9 cellular contexts compared by ENCODE assay signal in genomic region chr15:90035835-90036220, GRCh38. TPM values are rescaled to one million over a fixed set of nuclear protein-coding genes. Genes with fewer than 3 reads are reported as not detected.
DNase-seq lines count a peak whose midpoint lies in the region; ATAC-seq, FAIRE-seq and TF ChIP-seq lines count a peak whose summit lies in the region.
"Had no signal": no experiment of that assay in that cellular context is flagged by ENCODE, and none has a peak within 500 bp of the region (broad histone marks: within the 10 kb centered on the region; RNA-seq: fewer than 3 reads in every experiment).

No MANE protein-coding gene starts in this region.

- H3K27ac Mint-ChIP-seq in brain: peak overlapping the region in 4 of 5 experiments; percentile 24 to 86 (median 66)

- peak overlapping the region in 1 of 5 experiments; percentile 12 for H3K4me3 Mint-ChIP-seq in brain

- no peaks in the 10 kb centered on the region for H3K9me3 Mint-ChIP-seq in brain

- peak overlapping the region; percentile 48 for H3K9ac ChIP-seq in mucosa of stomach (ENCODE audit: low read length)

- no peak for FAIRE-seq in GM12892 (lab: Jason Lieb, UNC)

- intact Hi-C loops in Right ventricle myocardium inferior (cut with DNase I) (no loop called here), cardiac septum (cut with DNase I) (loop anchor here (2.0 kb wide), 1 partner anchor 29 kb away; no protein-coding TSS in a partner anchor)

- no peak for TF ChIP-seq CTCF in brain (conservative IDR thresholded peaks at IDR 0.05)

- DNase-seq in Right ventricle myocardium inferior (ENCODE audit: missing footprints) (peak; percentile 85), cardiac septum (ENCODE audit: low spot score) (no peak), SK-N-DZ (ENCODE audit: low spot score) (no peak), GM12892 (ENCODE audit: insufficient read length) (no peak), NCI-H2227 treated with DMSO at 0.1 percent for 48 hours (lab: John Stamatoyannopoulos, UW) (no peak)

- peaks cover 80% of the 10 kb centered on the region for H3K4me1 Mint-ChIP-seq in brain

- no peaks in the 10 kb centered on the region for H3K9me3 ChIP-seq in mucosa of stomach (ENCODE audit: control insufficient read depth, low read length)
- H3K9me3 ChIP-seq: SJSA1 had no signal

- H3K36me3 Mint-ChIP-seq in brain: no peaks in the 10 kb centered on the region

- H3K27me3 ChIP-seq in mucosa of stomach (ENCODE audit: control insufficient read depth, insufficient read depth, low read length): no peaks in the 10 kb centered on the region
- H3K27me3 ChIP-seq: SJSA1 had no signal

- no peaks in the 10 kb centered on the region for H3K27me3 Mint-ChIP-seq in brain

- no peaks in the 10 kb centered on the region for H3K36me3 ChIP-seq in mucosa of stomach (ENCODE audit: control insufficient read depth, insufficient read depth, low read length)
- H3K36me3 ChIP-seq: SJSA1 had no signal

- TF ChIP-seq POLR2A in GM12892 (IDR thresholded peaks at IDR 0.05; ENCODE audit: low read depth, low read length): no peak

- H3K4me1 ChIP-seq in mucosa of stomach (ENCODE audit: control insufficient read depth, insufficient read depth, low read length): peaks cover 87% of the 10 kb centered on the region
- H3K4me1 ChIP-seq: SJSA1 had no signal

- ATAC-seq in Right ventricle myocardium inferior: no peak
- no peak for ATAC-seq in GM18858 (IDR thresholded peaks at IDR 0.05; ENCODE audit: unreplicated experiment)

- H3K4me3 ChIP-seq in mucosa of stomach (ENCODE audit: low read length): no peak overlapping the region
- H3K4me3 ChIP-seq: SJSA1 had no signal

RNA-seq across cellular contexts. Expression of gene ZNF710, which starts 34.7 kb away (rescaled TPM):
- total RNA-seq in Right ventricle myocardium inferior (5.4 TPM), cardiac septum (3.9 TPM)
- 8.6 TPM for polyA plus RNA-seq in brain (ENCODE audit: insufficient read depth, low read depth, low replicate concordance)
- 8.8 and 10.0 TPM in 2 replicates for polyA plus RNA-seq in SK-N-DZ (2014; cell fraction: cytosol; rRNA removed)
- 6.7 and 7.4 TPM in 2 replicates for polyA plus RNA-seq in SK-N-DZ (2014; cell fraction: nucleus; rRNA removed)
- 9.0 TPM for polyA plus RNA-seq in GM12892 (2012; ENCODE audit: missing spikeins)
